ENCODE assay signal across 1 cellular context in genomic region chr2:176269319-176270099, GRCh38.
TF ChIP-seq lines count a peak whose summit lies in the region.

Gene MTX2 (plus strand): TSS chr2:176269442. CDS start chr2:176269630, 188 bp downstream.

TF ChIP-seq in HepG2, 621 proteins besides CTCF, POLR2A, EP300 and RAD21 (continued from another document and continues in another):
- peak; percentile 57 for TF ChIP-seq ZBTB40 (IDR thresholded peaks at IDR 0.05)
- TF ChIP-seq ZBTB40 (CRISPR knock-in tag; IDR thresholded peaks at IDR 0.05): peak; percentile 94
- TF ChIP-seq NFYB (CRISPR knock-in tag; IDR thresholded peaks at IDR 0.05): peak; percentile 61
- no peak for TF ChIP-seq FOSL1 (CRISPR knock-in tag; IDR thresholded peaks at IDR 0.05; ENCODE audit: borderline replicate concordance)
- TF ChIP-seq SNAPC2 (CRISPR knock-in tag; IDR thresholded peaks at IDR 0.05): peak; percentile 90
- peak; percentile 91 for TF ChIP-seq MEIS2 (CRISPR knock-in tag; IDR thresholded peaks at IDR 0.05)
- TF ChIP-seq DBP (CRISPR knock-in tag; IDR thresholded peaks at IDR 0.05; ENCODE audit: not compliant biosample characterization): peak; percentile 72
- peak; percentile 52; the same call in 1 of the 2 replicates for TF ChIP-seq LCORL (IDR thresholded peaks at IDR 0.05)
- no peak; the same call in 1 of the 2 replicates for TF ChIP-seq LCORL (CRISPR knock-in tag; IDR thresholded peaks at IDR 0.05)
- TF ChIP-seq CBX2 (IDR thresholded peaks at IDR 0.05; ENCODE audit: low read depth, low read length): no peak
- TF ChIP-seq CBX2 (CRISPR knock-in tag; IDR thresholded peaks at IDR 0.05; ENCODE audit: low read depth): peak; percentile 75; the same call in 1 of the 2 replicates
- peak; percentile 89 for TF ChIP-seq THAP11 (CRISPR knock-in tag; IDR thresholded peaks at IDR 0.05)
- TF ChIP-seq ZNF407 (CRISPR knock-in tag; IDR thresholded peaks at IDR 0.05; ENCODE audit: not compliant biosample characterization): peak; percentile 96
- TF ChIP-seq ETV5 (CRISPR knock-in tag; IDR thresholded peaks at IDR 0.05; ENCODE audit: borderline replicate concordance): peak; percentile 91
- peak; percentile 84; the same call in 1 of the 2 replicates for TF ChIP-seq ZNF530 (CRISPR knock-in tag; IDR thresholded peaks at IDR 0.05; ENCODE audit: low read depth)
- peak; percentile 97; the same call in 1 of the 2 replicates for TF ChIP-seq NFKB2 (CRISPR knock-in tag; IDR thresholded peaks at IDR 0.05; ENCODE audit: borderline replicate concordance)
- no peak for TF ChIP-seq ZNF383 (CRISPR knock-in tag; IDR thresholded peaks at IDR 0.05; ENCODE audit: borderline replicate concordance)
- TF ChIP-seq FUBP1 (CRISPR knock-in tag; IDR thresholded peaks at IDR 0.05; ENCODE audit: borderline replicate concordance): no peak
- 0 out of 2 replicates have a peak, but pooled peaks have one; percentile 64 for TF ChIP-seq ZNF205 (CRISPR knock-in tag; IDR thresholded peaks at IDR 0.05)
- TF ChIP-seq GLMP (CRISPR knock-in tag; IDR thresholded peaks at IDR 0.05; ENCODE audit: borderline replicate concordance): no peak
- no peak for TF ChIP-seq ZBTB37 (CRISPR knock-in tag; IDR thresholded peaks at IDR 0.05)
- peak; percentile 88 for TF ChIP-seq ZNF329 (CRISPR knock-in tag; IDR thresholded peaks at IDR 0.05; ENCODE audit: low read depth)
- TF ChIP-seq CREM (IDR thresholded peaks at IDR 0.05): peak; percentile 51; the same call in 1 of the 2 replicates
- no peak; the same call in 1 of the 2 replicates for TF ChIP-seq CREM (CRISPR knock-in tag; IDR thresholded peaks at IDR 0.05)
- TF ChIP-seq ZNF572 (CRISPR knock-in tag; IDR thresholded peaks at IDR 0.05): peak; percentile 96
- TF ChIP-seq ZFP91 (CRISPR knock-in tag; IDR thresholded peaks at IDR 0.05; ENCODE audit: borderline replicate concordance): peak; percentile 96
